In genomic region chr17:62965649-62966425, GRCh38 we compare ENCODE assay signal across 8 cellular contexts. TPM values are rescaled to one million over a fixed set of nuclear protein-coding genes. Genes with fewer than 3 reads are reported as not detected.
DNase-seq lines count a peak whose midpoint lies in the region; ATAC-seq and TF ChIP-seq lines count a peak whose summit lies in the region.

TSS of gene TANC2 (plus strand) at chr17:62966235. CDS start at chr17:63009560, 43,325 bp downstream.

- peak within 1 kb of the TSS; percentile 84 for H3K4me3 Mint-ChIP-seq in activated CD4-positive, alpha-beta memory T cell treated with anti-CD3 and anti-CD28 coated beads for 36 hours

- intact Hi-C loops in activated CD4-positive, alpha-beta memory T cell treated with anti-CD3 and anti-CD28 coated beads for 36 hours (cut with micrococcal nuclease): loop anchor here (1.0 to 10.0 kb wide), 6 partner anchors 74 to 659 kb away; partner anchors contain the start of genes MAP3K3 and METTL2A
- intact Hi-C loops in left lung (cut with DNase I): no loop called here

- H3K4me1 Mint-ChIP-seq in activated CD4-positive, alpha-beta memory T cell treated with anti-CD3 and anti-CD28 coated beads for 36 hours (ENCODE audit: low read depth): peaks cover 28% of the 10 kb centered on the region

- peak within 1 kb of the TSS; percentile 91 to 93 for H3K27ac ChIP-seq in left lung

- POLR2A ChIA-PET in activated CD4-positive, alpha-beta memory T cell treated with anti-CD3 and anti-CD28 coated beads for 36 hours (lab: Charles Lee): interaction anchor here (1.3 kb wide), 1 partner anchor 242 kb away, joined by 4 read pairs; no protein-coding TSS in a partner anchor

- peaks cover 6 to 36% of the 10 kb centered on the region in 2 donors for H3K4me1 ChIP-seq in left lung

- ATAC-seq in GM18502 (IDR thresholded peaks at IDR 0.05; ENCODE audit: poor library complexity, unreplicated experiment) (peak; percentile 68), HG03196 (IDR thresholded peaks at IDR 0.05; ENCODE audit: unreplicated experiment) (peak; percentile 51), left lung (peak; percentile 90), HG02938 (IDR thresholded peaks at IDR 0.05; ENCODE audit: unreplicated experiment) (no peak)

- peak within 1 kb of the TSS; percentile 86 for H3K27ac Mint-ChIP-seq in activated CD4-positive, alpha-beta memory T cell treated with anti-CD3 and anti-CD28 coated beads for 36 hours

- no peak for TF ChIP-seq CTCF in left lung (IDR thresholded peaks at IDR 0.05)

- peak within 1 kb of the TSS; percentile 81 to 83 for H3K4me3 ChIP-seq in left lung

- no peaks in the 10 kb centered on the region for H3K36me3 ChIP-seq in left lung

- H3K9me3 Mint-ChIP-seq in activated CD4-positive, alpha-beta memory T cell treated with anti-CD3 and anti-CD28 coated beads for 36 hours: no peaks in the 10 kb centered on the region

- no peaks in the 10 kb centered on the region for H3K9me3 ChIP-seq in left lung

- no peaks in the 10 kb centered on the region for H3K36me3 Mint-ChIP-seq in activated CD4-positive, alpha-beta memory T cell treated with anti-CD3 and anti-CD28 coated beads for 36 hours

- peaks cover 28% of the 10 kb centered on the region for H3K27me3 Mint-ChIP-seq in activated CD4-positive, alpha-beta memory T cell treated with anti-CD3 and anti-CD28 coated beads for 36 hours

- CTCF ChIA-PET in activated CD4-positive, alpha-beta memory T cell treated with anti-CD3 and anti-CD28 coated beads for 36 hours (lab: Charles Lee): interaction anchor here (0.6 to 2.0 kb wide), 6 partner anchors 10 to 413 kb away, joined by 3 to 8 read pairs (median 4); no protein-coding TSS in a partner anchor

- no peaks in the 10 kb centered on the region for H3K27me3 ChIP-seq in left lung

- DNase-seq in NCI-H69 (lab: John Stamatoyannopoulos, UW): peak; percentile 83
- peak; percentile 83 for DNase-seq in activated CD4-positive, alpha-beta memory T cell treated with anti-CD3 and anti-CD28 coated beads for 36 hours
- peak; percentile 80 to 84 for DNase-seq in dermis microvascular lymphatic vessel endothelial cell (ENCODE audit: low read depth in 2 of 2)
- DNase-seq in left lung: peak; percentile 89 to 93
- DNase-seq in stimulated activated CD4-positive, alpha-beta T cell treated with anti-CD3 and anti-CD28 coated beads, Interleukin-1b, Interleukin-23, amount 100 ng/mL, for 4 hours (ENCODE audit: low read depth in 2 of 2): peak; percentile 66 to 68

RNA-seq across cellular contexts. Expression of gene TANC2, which starts in this region (rescaled TPM):
- 1 to 10 TPM; 4.2 to 5.8 TPM for total RNA-seq in activated CD4-positive, alpha-beta memory T cell treated with anti-CD3 and anti-CD28 coated beads for 36 hours
- 41.5 and 87.0 TPM in 2 replicates for total RNA-seq in dermis microvascular lymphatic vessel endothelial cell
- 100 to 1,000 TPM; 106 to 119 TPM for total RNA-seq in left lung
